In genomic region chr1:178529364-178530036, GRCh38 we compare ENCODE assay signal across 1 cellular context.
TF ChIP-seq lines count a peak whose summit lies in the region.

No MANE protein-coding gene starts in this region.

TF ChIP-seq in SK-N-SH, 30 proteins besides CTCF, POLR2A, EP300 and RAD21:
- TF ChIP-seq NRF1 (IDR thresholded peaks at IDR 0.05; ENCODE audit: low read depth, low read length) = no peak
- TF ChIP-seq SIN3A (IDR thresholded peaks at IDR 0.05; ENCODE audit: borderline replicate concordance, low read depth, low read length) = no peak
- TF ChIP-seq POLR2AphosphoS5 (IDR thresholded peaks at IDR 0.05; ENCODE audit: low read depth, low read length) = no peak
- TF ChIP-seq MXI1 (IDR thresholded peaks at IDR 0.05; ENCODE audit: low read depth, low read length) = no peak
- no peak for TF ChIP-seq RXRA (IDR thresholded peaks at IDR 0.05; ENCODE audit: borderline replicate concordance, low read depth)
- no peak for TF ChIP-seq FOSL2 (IDR thresholded peaks at IDR 0.05; ENCODE audit: borderline replicate concordance, low read depth)
- TF ChIP-seq GABPA (IDR thresholded peaks at IDR 0.05; ENCODE audit: low read depth) = no peak
- no peak for TF ChIP-seq YY1 (IDR thresholded peaks at IDR 0.05; ENCODE audit: low read depth)
- TF ChIP-seq TAF1 (IDR thresholded peaks at IDR 0.05; ENCODE audit: borderline replicate concordance, low read depth, low read length) = no peak
- TF ChIP-seq CHD2 (IDR thresholded peaks at IDR 0.05; ENCODE audit: low read length, partially characterized antibody) = no peak
- TF ChIP-seq ZBTB33 (IDR thresholded peaks at IDR 0.05; ENCODE audit: borderline replicate concordance, low read depth) = no peak
